In genomic region chr2:96541753-96542152, GRCh38 we compare ENCODE assay signal across 30 cellular contexts. TPM values are rescaled to one million over a fixed set of nuclear protein-coding genes. Genes with fewer than 3 reads are reported as not detected.
DNase-seq lines count a peak whose midpoint lies in the region; FAIRE-seq and TF ChIP-seq lines count a peak whose summit lies in the region.
"Had no signal": no experiment of that assay in that cellular context is flagged by ENCODE, and none has a peak within 500 bp of the region (broad histone marks: within the 10 kb centered on the region; RNA-seq: fewer than 3 reads in every experiment).

No MANE protein-coding gene starts in this region.

- intact Hi-C loops in Calu3 (cut with micrococcal nuclease; ENCODE audit: unreplicated experiment) = no loop called here

- H3K27ac ChIP-seq in endodermal cell (ENCODE audit: low read depth, low read length) = no peak overlapping the region
- H3K27ac ChIP-seq: C4-2B, neutrophil had no signal

- peak; percentile 48 for FAIRE-seq in HTR-8/SVneo (lab: Jason Lieb, UNC)
- FAIRE-seq: D721Med, HepG2 had no signal

- no peaks in the 10 kb centered on the region for H3K4me1 ChIP-seq in endodermal cell (ENCODE audit: control insufficient read depth, insufficient read depth, low read length)

- no peak overlapping the region for H3K4me3 ChIP-seq in endodermal cell (ENCODE audit: low read length)
- H3K4me3 ChIP-seq: HAP-1, skin epidermis had no signal

- BruUV-seq in Calu3 (replicated peaks; lab: Mats Ljungman, UMichigan) = no TSS peak

- CTCF ChIA-PET in Calu3 (lab: Charles Lee) = interaction anchor here (0.8 kb wide), 1 partner anchor 8 kb away, joined by 3 read pairs; no protein-coding TSS in a partner anchor

- H3K4me1 Mint-ChIP-seq in activated T-cell treated with anti-CD3 and anti-CD28 coated beads, Interleukin-2, amount 50 U/mL, for 24 hours (ENCODE audit: low read depth) = peaks cover 80% of the 10 kb centered on the region
- peaks cover 22% of the 10 kb centered on the region for H3K4me1 Mint-ChIP-seq in endodermal cell
- peaks cover 28% of the 10 kb centered on the region for H3K4me1 Mint-ChIP-seq in type B pancreatic cell (ENCODE audit: unreplicated experiment)
- H3K4me1 Mint-ChIP-seq in Calu3 (ENCODE audit: low read depth, unreplicated experiment) = no peaks in the 10 kb centered on the region

- H3K27ac Mint-ChIP-seq in activated T-cell treated with anti-CD3 and anti-CD28 coated beads, Interleukin-2, amount 50 U/mL, for 24 hours = peak overlapping the region; percentile 18
- H3K27ac Mint-ChIP-seq in endodermal cell (no peak overlapping the region), type B pancreatic cell (no peak overlapping the region), Calu3 (ENCODE audit: unreplicated experiment) (no peak overlapping the region)
- H3K27ac Mint-ChIP-seq: activated CD8-positive, alpha-beta T cell treated with anti-CD3 and anti-CD28 coated beads for 36 hours; activated naive CD4-positive, alpha-beta T cell treated with anti-CD3 and anti-CD28 coated beads for 36 hours; dendritic cell treated with granulocyte-macrophage colony-stimulating factor and Interleukin-4, amounts not matched to agents 40 ng/mL and 50 ng/mL, for 4 days; WTC11 had no signal

- peak overlapping the region; percentile 43 for H3K4me3 Mint-ChIP-seq in activated T-cell treated with anti-CD3 and anti-CD28 coated beads, Interleukin-2, amount 50 U/mL, for 24 hours
- H3K4me3 Mint-ChIP-seq in endodermal cell (no peak overlapping the region), type B pancreatic cell (no peak overlapping the region), Calu3 (ENCODE audit: low read depth, unreplicated experiment) (no peak overlapping the region)
- H3K4me3 Mint-ChIP-seq: activated CD8-positive, alpha-beta T cell treated with anti-CD3 and anti-CD28 coated beads for 36 hours; dendritic cell treated with granulocyte-macrophage colony-stimulating factor and Interleukin-4, amounts not matched to agents 40 ng/mL and 50 ng/mL, for 4 days; WTC11 had no signal

- H3K27me3 ChIP-seq in endodermal cell (ENCODE audit: control insufficient read depth, insufficient read depth, low read length, poor library complexity, severe bottlenecking) = peaks cover 23% of the 10 kb centered on the region
- H3K27me3 ChIP-seq: neutrophil had no signal

- 92% methylated on average over 4 of the region's 4 CpGs; no CpG with 5 or more reads in 1 of the 2 experiments for WGBS in endodermal cell (ENCODE audit: insufficient coverage in 1 of 2, insufficient read length in 1 of 2), 2 experiments

- no peak for TF ChIP-seq CTCF in endodermal cell (conservative IDR thresholded peaks at IDR 0.05)
- TF ChIP-seq CTCF in type B pancreatic cell (conservative IDR thresholded peaks at IDR 0.05) = no peak
- no peak for TF ChIP-seq CTCF in Calu3 (IDR thresholded peaks at IDR 0.05; ENCODE audit: unreplicated experiment)

- H3K9me3 Mint-ChIP-seq in activated T-cell treated with anti-CD3 and anti-CD28 coated beads, Interleukin-2, amount 50 U/mL, for 24 hours = no peaks in the 10 kb centered on the region
- H3K9me3 Mint-ChIP-seq in endodermal cell = peaks cover 2% of the 10 kb centered on the region
- H3K9me3 Mint-ChIP-seq in type B pancreatic cell = peaks cover 6% of the 10 kb centered on the region
- no peaks in the 10 kb centered on the region for H3K9me3 Mint-ChIP-seq in Calu3 (ENCODE audit: low read depth, unreplicated experiment)
- H3K9me3 Mint-ChIP-seq: activated CD8-positive, alpha-beta T cell treated with anti-CD3 and anti-CD28 coated beads for 36 hours; activated naive CD4-positive, alpha-beta T cell treated with anti-CD3 and anti-CD28 coated beads for 36 hours; dendritic cell treated with granulocyte-macrophage colony-stimulating factor and Interleukin-4, amounts not matched to agents 40 ng/mL and 50 ng/mL, for 4 days had no signal

- peaks cover 96% of the 10 kb centered on the region for H3K36me3 Mint-ChIP-seq in activated T-cell treated with anti-CD3 and anti-CD28 coated beads, Interleukin-2, amount 50 U/mL, for 24 hours (ENCODE audit: low read depth)
- H3K36me3 Mint-ChIP-seq in endodermal cell (ENCODE audit: low read depth) = no peaks in the 10 kb centered on the region
- peaks cover 16% of the 10 kb centered on the region for H3K36me3 Mint-ChIP-seq in type B pancreatic cell
- H3K36me3 Mint-ChIP-seq in Calu3 (ENCODE audit: insufficient read depth, unreplicated experiment) = peaks cover 25% of the 10 kb centered on the region

- DNase-seq in activated T-cell treated with anti-CD3 and anti-CD28 coated beads, Interleukin-2, amount 50 U/mL, for 24 hours = no peak
- DNase-seq in activated T-cell treated with anti-CD3 and anti-CD28 coated beads, Interleukin-2, amount 50 U/mL, for 48 hours = no peak
- DNase-seq in HTR-8/SVneo (ENCODE audit: insufficient read length, low spot score) (no peak), endodermal cell (peak; percentile 38), type B pancreatic cell (ENCODE audit: extremely low spot score, unreplicated experiment) (peak; percentile 57), Calu3 (no peak), NCI-H2107 (lab: John Stamatoyannopoulos, UW) (no peak), SHP77 (lab: John Stamatoyannopoulos, UW) (no peak)
- DNase-seq: ACHN; activated CD8-positive, alpha-beta T cell treated with anti-CD3 and anti-CD28 coated beads for 36 hours; activated naive CD4-positive, alpha-beta T cell treated with anti-CD3 and anti-CD28 coated beads for 36 hours; anterior cingulate cortex; glutamatergic neuron; NCI-H1092; NCI-H2029; NCI-H226; stimulated activated CD4-positive, alpha-beta T cell treated with anti-CD3 and anti-CD28 coated beads, Interleukin-1b, Interleukin-23, amount 100 ng/mL, for 48 hours; substantia nigra; T-helper 9 cell had no signal

- no peaks in the 10 kb centered on the region for H3K36me3 ChIP-seq in endodermal cell (ENCODE audit: control insufficient read depth, insufficient read depth, low read length)
- H3K36me3 ChIP-seq: HAP-1 had no signal

- H3K27me3 Mint-ChIP-seq in activated T-cell treated with anti-CD3 and anti-CD28 coated beads, Interleukin-2, amount 50 U/mL, for 24 hours = no peaks in the 10 kb centered on the region
- H3K27me3 Mint-ChIP-seq in endodermal cell (ENCODE audit: insufficient read depth) (peaks cover 20% of the 10 kb centered on the region), type B pancreatic cell (peaks cover 25% of the 10 kb centered on the region), Calu3 (ENCODE audit: unreplicated experiment) (no peaks in the 10 kb centered on the region)
- H3K27me3 Mint-ChIP-seq: activated CD8-positive, alpha-beta T cell treated with anti-CD3 and anti-CD28 coated beads for 36 hours; dendritic cell treated with granulocyte-macrophage colony-stimulating factor and Interleukin-4, amounts not matched to agents 40 ng/mL and 50 ng/mL, for 4 days had no signal

- peaks cover 7% of the 10 kb centered on the region for H3K9me3 ChIP-seq in endodermal cell (ENCODE audit: control insufficient read depth, low read length)
- H3K9me3 ChIP-seq: HAP-1, neutrophil had no signal

- no peak overlapping the region for H3K9ac ChIP-seq in endodermal cell (ENCODE audit: extremely low read depth, low read length, poor library complexity, severe bottlenecking)

RNA-seq across cellular contexts. Expression of gene ARID5A, which starts 5.2 kb away (rescaled TPM):
- 1 to 10 TPM; 1.8 to 3.5 TPM for total RNA-seq in endodermal cell
- polyA plus RNA-seq in endodermal cell (2013, experiment 1 of 2) = 6.4 TPM
- polyA plus RNA-seq in endodermal cell (2013, experiment 2 of 2) = 6.9 TPM
- total RNA-seq in type B pancreatic cell (ENCODE audit: low replicate concordance) = 5.1 and 11.9 TPM in 2 replicates
- total RNA-seq in Calu3 (2022) = 9.3 and 11.7 TPM in 2 replicates

RNA-seq across cellular contexts. Expression of gene NEURL3, which starts 36.6 kb away (rescaled TPM):
- total RNA-seq in endodermal cell (not detected), type B pancreatic cell (ENCODE audit: low replicate concordance) (1.1 and 2.5 TPM in 2 replicates), Calu3 (2022) (18.5 and 19.7 TPM in 2 replicates)
- not detected for polyA plus RNA-seq in endodermal cell (2013, experiment 1 of 2)
- not detected for polyA plus RNA-seq in endodermal cell (2013, experiment 2 of 2)
- total RNA-seq: cardiac septum, pulmonary artery endothelial cell, urinary bladder, WTC11 had no signal

Comparison
In these comparisons a context has a peak if more than half of its experiments do, and no peak if none do; other contexts are left out.
1. DNase-seq: peak in endodermal cell (single experiment) and type B pancreatic cell (single experiment); none in activated T-cell treated with anti-CD3 and anti-CD28 coated beads, Interleukin-2, amount 50 U/mL, for 24 hours (single experiment), activated T-cell treated with anti-CD3 and anti-CD28 coated beads, Interleukin-2, amount 50 U/mL, for 48 hours (0 of 2), HTR-8/SVneo (single experiment), Calu3 (single experiment), NCI-H2107 (single experiment) and SHP77 (0 of 2).